10 cellular contexts compared by ENCODE assay signal in the genomic region with DNA sequence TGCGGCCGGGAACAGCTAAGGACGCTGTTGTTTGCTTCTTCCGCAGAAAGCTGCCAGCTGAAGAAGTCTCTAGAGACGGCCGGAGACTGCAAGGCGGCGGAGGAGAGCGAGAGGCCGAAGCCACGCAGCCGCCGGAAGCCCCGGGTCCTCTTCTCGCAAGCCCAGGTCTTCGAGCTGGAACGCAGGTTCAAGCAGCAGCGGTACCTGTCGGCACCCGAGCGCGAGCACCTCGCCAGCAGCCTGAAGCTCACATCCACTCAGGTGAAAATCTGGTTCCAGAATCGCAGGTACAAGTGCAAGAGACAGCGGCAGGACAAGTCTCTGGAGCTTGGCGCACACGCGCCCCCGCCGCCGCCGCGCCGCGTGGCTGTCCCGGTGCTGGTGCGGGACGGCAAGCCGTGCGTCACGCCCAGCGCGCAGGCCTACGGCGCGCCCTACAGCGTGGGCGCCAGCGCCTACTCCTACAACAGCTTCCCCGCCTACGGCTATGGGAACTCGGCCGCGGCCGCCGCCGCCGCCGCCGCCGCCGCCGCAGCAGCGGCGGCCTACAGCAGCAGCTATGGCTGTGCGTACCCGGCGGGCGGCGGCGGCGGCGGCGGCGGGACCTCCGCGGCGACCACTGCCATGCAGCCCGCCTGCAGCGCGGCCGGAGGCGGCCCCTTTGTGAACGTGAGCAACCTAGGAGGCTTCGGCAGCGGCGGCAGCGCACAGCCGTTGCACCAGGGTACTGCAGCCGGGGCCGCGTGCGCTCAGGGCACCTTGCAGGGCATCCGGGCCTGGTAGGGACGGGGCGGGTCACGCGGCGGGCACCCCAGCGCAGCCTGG. TPM values are rescaled to one million over a fixed set of nuclear protein-coding genes. Genes with fewer than 3 reads are reported as not detected.
DNase-seq lines count a peak whose midpoint lies in the region; ATAC-seq and TF ChIP-seq lines count a peak whose summit lies in the region.
"Had no signal": no experiment of that assay in that cellular context is flagged by ENCODE, and none has a peak within 500 bp of the region (broad histone marks: within the 10 kb centered on the region; RNA-seq: fewer than 3 reads in every experiment).

No MANE protein-coding gene starts in this region.

- TF ChIP-seq CTCF in RWPE1 (conservative IDR thresholded peaks at IDR 0.05; ENCODE audit: low read depth) (no peak), foreskin keratinocyte (conservative IDR thresholded peaks at IDR 0.05) (no peak), sigmoid colon (IDR thresholded peaks at IDR 0.05) (no peak), prostate gland (IDR thresholded peaks at IDR 0.05) (no peak)

- DNase-seq in RWPE1 (ENCODE audit: low spot score) (peak; percentile 39), foreskin keratinocyte (peak in 1 of 2 donors; percentile 38), sigmoid colon (peak; percentile 77), T1000 (lab: John Stamatoyannopoulos, UW) (no peak), prostate gland (ENCODE audit: low spot score) (no peak)
- no peak for DNase-seq in effector CD4-positive, alpha-beta T cell

- CTCF ChIA-PET in RWPE1 (lab: Yijun Ruan, JAX): interaction anchor here (1.1 to 1.2 kb wide), 2 partner anchors 10 to 14 kb away, joined by 3 read pairs; no protein-coding TSS in a partner anchor

- POLR2A ChIA-PET in RWPE1 (lab: Yijun Ruan, JAX; ENCODE audit: low non-redundant PET): no interaction called here

- no peak for TF ChIP-seq EP300 in sigmoid colon (IDR thresholded peaks at IDR 0.05)

- H3K36me3 ChIP-seq in sigmoid colon (peaks cover 0 to 4% (median 0%) of the 10 kb centered on the region in 4 donors), prostate gland (no peaks in the 10 kb centered on the region)

- TF ChIP-seq POLR2A in sigmoid colon (IDR thresholded peaks at IDR 0.05) (no peak), prostate gland (IDR thresholded peaks at IDR 0.05) (no peak)

- H3K27me3 ChIP-seq in foreskin keratinocyte: peaks cover 100% of the 10 kb centered on the region
- peaks cover 0 to 10% (median 0%) of the 10 kb centered on the region in 3 donors for H3K27me3 ChIP-seq in sigmoid colon
- H3K27me3 ChIP-seq in prostate gland (replicated peaks; ENCODE audit: insufficient read depth): peaks cover 91% of the 10 kb centered on the region

- intact Hi-C loops in sigmoid colon (cut with DNase I): loop anchor here (5.0 kb wide), 1 partner anchor 103 kb away; the partner anchor contains the start of gene GOT1
- intact Hi-C loops in prostate gland (cut with DNase I): no loop called here

- WGBS in sigmoid colon, 2 donors: 1% methylated on average over 100 of the region's 100 CpGs
- WGBS in prostate gland: 1% methylated on average over 57 of the region's 100 CpGs

- H3K4me1 ChIP-seq in foreskin keratinocyte: no peaks in the 10 kb centered on the region
- peaks cover 3 to 46% (median 17%) of the 10 kb centered on the region in 4 donors for H3K4me1 ChIP-seq in sigmoid colon
- H3K4me1 ChIP-seq in prostate gland (replicated peaks): peaks cover 10% of the 10 kb centered on the region

- H3K27ac ChIP-seq in RWPE1 (no peak overlapping the region), foreskin keratinocyte (no peak overlapping the region), sigmoid colon (peak overlapping the region in 3 of 4 donors; percentile 94 to 95 (median 94)), prostate gland (no peak overlapping the region)
- H3K27ac ChIP-seq: KMS-11 had no signal

- H3K4me3 ChIP-seq in GM08714 (ENCODE audit: low read length) (peak overlapping the region; percentile 37; the same call in 1 of the 2 replicates), sigmoid colon (peak overlapping the region; percentile 70 to 80 (median 78)), prostate gland (peak overlapping the region in 1 of 2 donors; percentile 21)

- H3K9me3 ChIP-seq in sigmoid colon: no peaks in the 10 kb centered on the region
- no peaks in the 10 kb centered on the region for H3K9me3 ChIP-seq in prostate gland

- peak; percentile 68 for ATAC-seq in foreskin keratinocyte
- no peak for ATAC-seq in GM21723 (IDR thresholded peaks at IDR 0.05; ENCODE audit: unreplicated experiment)

RNA-seq across cellular contexts. Expression of gene NKX2-3, which starts 2.4 kb away (rescaled TPM):
- total RNA-seq in foreskin keratinocyte: not detected in 2 replicates
- polyA plus RNA-seq in foreskin keratinocyte: not detected in 2 replicates
- 10 to 100 TPM; 32.4 to 49.9 (median 34.1) TPM for total RNA-seq in sigmoid colon
- 1 to 10 TPM; 5.8 to 8.9 (median 7.2) TPM for polyA plus RNA-seq in sigmoid colon
- not detected for total RNA-seq in prostate gland
- total RNA-seq: epithelial cell of proximal tubule had no signal

Comparison
In these comparisons a context has a peak if more than half of its experiments do, and no peak if none do; other contexts are left out.
1. DNase-seq: peak in RWPE1 (single experiment) and sigmoid colon (single experiment); none in T1000 (single experiment), prostate gland (single experiment) and effector CD4-positive, alpha-beta T cell (single experiment).
2. H3K27ac ChIP-seq: peak in sigmoid colon (3 of 4); none in RWPE1 (single experiment), foreskin keratinocyte (single experiment) and prostate gland (0 of 2).
3. RNA of gene NKX2-3, which starts 2.4 kb away (total RNA-seq): 32.4 to 49.9 TPM in sigmoid colon; not detected in foreskin keratinocyte and not detected in prostate gland; every median in the first group is over 10 times any median in the second.